ENCODE assay signal across 1 cellular context in the genomic region with DNA sequence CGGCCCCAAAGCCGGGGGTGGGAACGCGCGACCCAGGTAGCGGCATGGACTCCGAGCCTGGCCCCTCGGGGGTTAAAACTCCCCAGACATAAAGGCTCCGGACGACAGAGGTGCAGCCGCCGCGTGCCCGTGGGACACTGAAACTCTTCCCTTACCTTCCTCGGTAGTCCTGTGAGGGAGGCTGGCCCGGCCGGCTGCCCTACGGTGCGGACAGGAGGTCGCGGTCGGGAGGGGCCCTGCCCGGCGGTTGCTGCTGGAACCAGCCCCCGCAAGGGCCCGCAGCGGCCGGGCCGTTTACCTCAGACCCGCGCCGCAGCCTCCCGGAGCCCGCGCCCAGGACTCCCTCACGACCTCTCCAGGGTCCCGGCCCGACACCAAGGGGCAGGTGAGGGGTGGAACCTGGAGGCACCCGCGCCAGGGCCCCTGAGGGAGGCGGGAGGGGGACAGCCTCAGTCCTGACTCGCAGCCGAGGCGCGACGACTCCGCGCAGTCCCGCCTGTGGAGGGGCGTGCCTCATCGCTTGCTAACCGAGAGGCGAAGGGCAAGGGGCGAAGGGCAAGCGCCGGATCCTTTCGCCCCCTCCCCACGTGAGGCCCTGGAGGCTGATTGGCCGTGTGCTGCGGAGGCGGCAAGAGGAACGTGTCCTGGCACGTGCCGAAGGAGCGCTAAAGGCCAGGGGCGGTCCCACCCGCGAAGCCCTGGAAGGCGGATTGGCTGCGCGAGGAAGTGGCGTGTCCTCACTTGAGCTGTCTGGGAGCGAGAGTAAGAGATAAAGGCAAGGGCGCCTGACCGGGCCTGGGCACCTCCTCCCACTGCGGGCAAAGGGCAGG.
TF ChIP-seq lines count a peak whose summit lies in the region.

Gene UPB1, plus strand, starts transcription at position 798 of the 830 bp plus-strand sequence. CDS start 72 bp downstream, outside the sequence.

TF ChIP-seq in WTC11, 78 proteins besides CTCF, POLR2A, EP300 and RAD21 (continued from another document and continues in another):
- TF ChIP-seq, protein P1, sequence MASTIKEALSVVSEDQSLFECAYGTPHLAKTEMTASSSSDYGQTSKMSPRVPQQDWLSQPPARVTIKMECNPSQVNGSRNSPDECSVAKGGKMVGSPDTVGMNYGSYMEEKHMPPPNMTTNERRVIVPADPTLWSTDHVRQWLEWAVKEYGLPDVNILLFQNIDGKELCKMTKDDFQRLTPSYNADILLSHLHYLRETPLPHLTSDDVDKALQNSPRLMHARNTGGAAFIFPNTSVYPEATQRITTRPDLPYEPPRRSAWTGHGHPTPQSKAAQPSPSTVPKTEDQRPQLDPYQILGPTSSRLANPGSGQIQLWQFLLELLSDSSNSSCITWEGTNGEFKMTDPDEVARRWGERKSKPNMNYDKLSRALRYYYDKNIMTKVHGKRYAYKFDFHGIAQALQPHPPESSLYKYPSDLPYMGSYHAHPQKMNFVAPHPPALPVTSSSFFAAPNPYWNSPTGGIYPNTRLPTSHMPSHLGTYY (CRISPR knock-in tag; IDR thresholded peaks at IDR 0.05) = no peak
- TF ChIP-seq NR1H2 (CRISPR knock-in tag; IDR thresholded peaks at IDR 0.05) (peak; percentile 95; the same call in 1 of the 2 replicates), TEAD1 (CRISPR knock-in tag; IDR thresholded peaks at IDR 0.05) (peak; percentile 99), SP1 (CRISPR knock-in tag; conservative IDR thresholded peaks at IDR 0.05) (peak; percentile 85), JAZF1 (CRISPR knock-in tag; IDR thresholded peaks at IDR 0.05) (no peak), USF2 (CRISPR knock-in tag; IDR thresholded peaks at IDR 0.05) (peak; percentile 80), CREB1 (CRISPR knock-in tag; IDR thresholded peaks at IDR 0.05) (peak; percentile 98), ZNF219 (CRISPR knock-in tag; IDR thresholded peaks at IDR 0.05; ENCODE audit: borderline replicate concordance) (peak; percentile 98), ZNF416 (CRISPR knock-in tag; IDR thresholded peaks at IDR 0.05) (no peak), GABPB1 (CRISPR knock-in tag; IDR thresholded peaks at IDR 0.05) (no peak), ZBTB21 (CRISPR knock-in tag; IDR thresholded peaks at IDR 0.05; ENCODE audit: borderline replicate concordance) (peak; percentile 97), ZNF671 (CRISPR knock-in tag; IDR thresholded peaks at IDR 0.05) (no peak), ELF4 (CRISPR knock-in tag; IDR thresholded peaks at IDR 0.05; ENCODE audit: low read depth) (peak; percentile 98), SOX15 (CRISPR knock-in tag; IDR thresholded peaks at IDR 0.05) (no peak), ZSCAN18 (CRISPR knock-in tag; IDR thresholded peaks at IDR 0.05) (no peak), JUN (CRISPR knock-in tag; IDR thresholded peaks at IDR 0.05) (peak; percentile 98), ESRRA (CRISPR knock-in tag; IDR thresholded peaks at IDR 0.05; ENCODE audit: borderline replicate concordance) (peak; percentile 97), FOXJ3 (CRISPR knock-in tag; IDR thresholded peaks at IDR 0.05; ENCODE audit: borderline replicate concordance) (peak; percentile 97), FOXP4 (CRISPR knock-in tag; IDR thresholded peaks at IDR 0.05) (peak; percentile 99), SMAD4 (CRISPR knock-in tag; IDR thresholded peaks at IDR 0.05) (peak; percentile 99), FOXP1 (CRISPR knock-in tag; IDR thresholded peaks at IDR 0.05; ENCODE audit: borderline replicate concordance) (peak; percentile 100), FOXK1 (CRISPR knock-in tag; IDR thresholded peaks at IDR 0.05) (peak; percentile 99), HMGA2 (CRISPR knock-in tag; IDR thresholded peaks at IDR 0.05) (no peak), IRF2 (CRISPR knock-in tag; IDR thresholded peaks at IDR 0.05; ENCODE audit: borderline replicate concordance, low read depth) (peak; percentile 94), EMX1 (CRISPR knock-in tag; IDR thresholded peaks at IDR 0.05) (no peak)
- TF ChIP-seq, protein P2, sequence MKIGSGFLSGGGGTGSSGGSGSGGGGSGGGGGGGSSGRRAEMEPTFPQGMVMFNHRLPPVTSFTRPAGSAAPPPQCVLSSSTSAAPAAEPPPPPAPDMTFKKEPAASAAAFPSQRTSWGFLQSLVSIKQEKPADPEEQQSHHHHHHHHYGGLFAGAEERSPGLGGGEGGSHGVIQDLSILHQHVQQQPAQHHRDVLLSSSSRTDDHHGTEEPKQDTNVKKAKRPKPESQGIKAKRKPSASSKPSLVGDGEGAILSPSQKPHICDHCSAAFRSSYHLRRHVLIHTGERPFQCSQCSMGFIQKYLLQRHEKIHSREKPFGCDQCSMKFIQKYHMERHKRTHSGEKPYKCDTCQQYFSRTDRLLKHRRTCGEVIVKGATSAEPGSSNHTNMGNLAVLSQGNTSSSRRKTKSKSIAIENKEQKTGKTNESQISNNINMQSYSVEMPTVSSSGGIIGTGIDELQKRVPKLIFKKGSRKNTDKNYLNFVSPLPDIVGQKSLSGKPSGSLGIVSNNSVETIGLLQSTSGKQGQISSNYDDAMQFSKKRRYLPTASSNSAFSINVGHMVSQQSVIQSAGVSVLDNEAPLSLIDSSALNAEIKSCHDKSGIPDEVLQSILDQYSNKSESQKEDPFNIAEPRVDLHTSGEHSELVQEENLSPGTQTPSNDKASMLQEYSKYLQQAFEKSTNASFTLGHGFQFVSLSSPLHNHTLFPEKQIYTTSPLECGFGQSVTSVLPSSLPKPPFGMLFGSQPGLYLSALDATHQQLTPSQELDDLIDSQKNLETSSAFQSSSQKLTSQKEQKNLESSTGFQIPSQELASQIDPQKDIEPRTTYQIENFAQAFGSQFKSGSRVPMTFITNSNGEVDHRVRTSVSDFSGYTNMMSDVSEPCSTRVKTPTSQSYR (CRISPR knock-in tag; IDR thresholded peaks at IDR 0.05) = peak; percentile 99
- TF ChIP-seq, protein P3, sequence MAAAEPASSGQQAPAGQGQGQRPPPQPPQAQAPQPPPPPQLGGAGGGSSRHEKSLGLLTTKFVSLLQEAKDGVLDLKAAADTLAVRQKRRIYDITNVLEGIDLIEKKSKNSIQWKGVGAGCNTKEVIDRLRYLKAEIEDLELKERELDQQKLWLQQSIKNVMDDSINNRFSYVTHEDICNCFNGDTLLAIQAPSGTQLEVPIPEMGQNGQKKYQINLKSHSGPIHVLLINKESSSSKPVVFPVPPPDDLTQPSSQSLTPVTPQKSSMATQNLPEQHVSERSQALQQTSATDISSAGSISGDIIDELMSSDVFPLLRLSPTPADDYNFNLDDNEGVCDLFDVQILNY (CRISPR knock-in tag; IDR thresholded peaks at IDR 0.05) = peak; percentile 98
- TF ChIP-seq, protein P4, sequence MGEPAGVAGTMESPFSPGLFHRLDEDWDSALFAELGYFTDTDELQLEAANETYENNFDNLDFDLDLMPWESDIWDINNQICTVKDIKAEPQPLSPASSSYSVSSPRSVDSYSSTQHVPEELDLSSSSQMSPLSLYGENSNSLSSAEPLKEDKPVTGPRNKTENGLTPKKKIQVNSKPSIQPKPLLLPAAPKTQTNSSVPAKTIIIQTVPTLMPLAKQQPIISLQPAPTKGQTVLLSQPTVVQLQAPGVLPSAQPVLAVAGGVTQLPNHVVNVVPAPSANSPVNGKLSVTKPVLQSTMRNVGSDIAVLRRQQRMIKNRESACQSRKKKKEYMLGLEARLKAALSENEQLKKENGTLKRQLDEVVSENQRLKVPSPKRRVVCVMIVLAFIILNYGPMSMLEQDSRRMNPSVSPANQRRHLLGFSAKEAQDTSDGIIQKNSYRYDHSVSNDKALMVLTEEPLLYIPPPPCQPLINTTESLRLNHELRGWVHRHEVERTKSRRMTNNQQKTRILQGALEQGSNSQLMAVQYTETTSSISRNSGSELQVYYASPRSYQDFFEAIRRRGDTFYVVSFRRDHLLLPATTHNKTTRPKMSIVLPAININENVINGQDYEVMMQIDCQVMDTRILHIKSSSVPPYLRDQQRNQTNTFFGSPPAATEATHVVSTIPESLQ (CRISPR knock-in tag; IDR thresholded peaks at IDR 0.05) = peak; percentile 90
- TF ChIP-seq, protein P5, sequence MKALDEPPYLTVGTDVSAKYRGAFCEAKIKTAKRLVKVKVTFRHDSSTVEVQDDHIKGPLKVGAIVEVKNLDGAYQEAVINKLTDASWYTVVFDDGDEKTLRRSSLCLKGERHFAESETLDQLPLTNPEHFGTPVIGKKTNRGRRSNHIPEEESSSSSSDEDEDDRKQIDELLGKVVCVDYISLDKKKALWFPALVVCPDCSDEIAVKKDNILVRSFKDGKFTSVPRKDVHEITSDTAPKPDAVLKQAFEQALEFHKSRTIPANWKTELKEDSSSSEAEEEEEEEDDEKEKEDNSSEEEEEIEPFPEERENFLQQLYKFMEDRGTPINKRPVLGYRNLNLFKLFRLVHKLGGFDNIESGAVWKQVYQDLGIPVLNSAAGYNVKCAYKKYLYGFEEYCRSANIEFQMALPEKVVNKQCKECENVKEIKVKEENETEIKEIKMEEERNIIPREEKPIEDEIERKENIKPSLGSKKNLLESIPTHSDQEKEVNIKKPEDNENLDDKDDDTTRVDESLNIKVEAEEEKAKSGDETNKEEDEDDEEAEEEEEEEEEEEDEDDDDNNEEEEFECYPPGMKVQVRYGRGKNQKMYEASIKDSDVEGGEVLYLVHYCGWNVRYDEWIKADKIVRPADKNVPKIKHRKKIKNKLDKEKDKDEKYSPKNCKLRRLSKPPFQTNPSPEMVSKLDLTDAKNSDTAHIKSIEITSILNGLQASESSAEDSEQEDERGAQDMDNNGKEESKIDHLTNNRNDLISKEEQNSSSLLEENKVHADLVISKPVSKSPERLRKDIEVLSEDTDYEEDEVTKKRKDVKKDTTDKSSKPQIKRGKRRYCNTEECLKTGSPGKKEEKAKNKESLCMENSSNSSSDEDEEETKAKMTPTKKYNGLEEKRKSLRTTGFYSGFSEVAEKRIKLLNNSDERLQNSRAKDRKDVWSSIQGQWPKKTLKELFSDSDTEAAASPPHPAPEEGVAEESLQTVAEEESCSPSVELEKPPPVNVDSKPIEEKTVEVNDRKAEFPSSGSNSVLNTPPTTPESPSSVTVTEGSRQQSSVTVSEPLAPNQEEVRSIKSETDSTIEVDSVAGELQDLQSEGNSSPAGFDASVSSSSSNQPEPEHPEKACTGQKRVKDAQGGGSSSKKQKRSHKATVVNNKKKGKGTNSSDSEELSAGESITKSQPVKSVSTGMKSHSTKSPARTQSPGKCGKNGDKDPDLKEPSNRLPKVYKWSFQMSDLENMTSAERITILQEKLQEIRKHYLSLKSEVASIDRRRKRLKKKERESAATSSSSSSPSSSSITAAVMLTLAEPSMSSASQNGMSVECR (CRISPR knock-in tag; IDR thresholded peaks at IDR 0.05; ENCODE audit: borderline replicate concordance) = peak; percentile 99
- TF ChIP-seq, protein P6, sequence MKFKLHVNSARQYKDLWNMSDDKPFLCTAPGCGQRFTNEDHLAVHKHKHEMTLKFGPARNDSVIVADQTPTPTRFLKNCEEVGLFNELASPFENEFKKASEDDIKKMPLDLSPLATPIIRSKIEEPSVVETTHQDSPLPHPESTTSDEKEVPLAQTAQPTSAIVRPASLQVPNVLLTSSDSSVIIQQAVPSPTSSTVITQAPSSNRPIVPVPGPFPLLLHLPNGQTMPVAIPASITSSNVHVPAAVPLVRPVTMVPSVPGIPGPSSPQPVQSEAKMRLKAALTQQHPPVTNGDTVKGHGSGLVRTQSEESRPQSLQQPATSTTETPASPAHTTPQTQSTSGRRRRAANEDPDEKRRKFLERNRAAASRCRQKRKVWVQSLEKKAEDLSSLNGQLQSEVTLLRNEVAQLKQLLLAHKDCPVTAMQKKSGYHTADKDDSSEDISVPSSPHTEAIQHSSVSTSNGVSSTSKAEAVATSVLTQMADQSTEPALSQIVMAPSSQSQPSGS (CRISPR knock-in tag; IDR thresholded peaks at IDR 0.05; ENCODE audit: borderline replicate concordance, low read depth) = peak; percentile 98
